20 cellular contexts compared by ENCODE assay signal in genomic region chr12:19517583-19517982, GRCh38.
DNase-seq lines count a peak whose midpoint lies in the region; ATAC-seq, FAIRE-seq and TF ChIP-seq lines count a peak whose summit lies in the region.
"Had no signal": no experiment of that assay in that cellular context is flagged by ENCODE, and none has a peak within 500 bp of the region (broad histone marks: within the 10 kb centered on the region; RNA-seq: fewer than 3 reads in every experiment).

No MANE protein-coding gene starts in this region.

- H4K20me1 ChIP-seq in GM23338 (replicated peaks; ENCODE audit: insufficient read depth) = no peaks in the 10 kb centered on the region

- DNase-seq in A549 (ENCODE audit: low read depth in 1 of 2, low spot score in 1 of 2) (no peak), GM23338 (ENCODE audit: low spot score) (no peak), choroid plexus epithelial cell (ENCODE audit: low read depth) (peak; percentile 17), RWPE1 (ENCODE audit: low spot score) (no peak), NCI-H524 (lab: John Stamatoyannopoulos, UW) (no peak)
- DNase-seq in naive thymus-derived CD4-positive, alpha-beta T cell = no peak
- no peak for DNase-seq in activated naive CD4-positive, alpha-beta T cell (lab: John Stamatoyannopoulos, UW)
- DNase-seq: CD4-positive, CD25-positive, alpha-beta regulatory T cell; GDM1; KBM-7; NCI-H1092 treated with DMSO at 0.1 percent for 48 hours; NCI-H2029; NCI-H2227 treated with DMSO at 0.1 percent for 48 hours; NCI-H510A; NCI-H748 treated with DMSO at 0.1 percent for 48 hours had no signal

- no peak for TF ChIP-seq EP300 in A549 (IDR thresholded peaks at IDR 0.05)

- H3K9me3 Mint-ChIP-seq in GM23338 = no peaks in the 10 kb centered on the region
- H3K9me3 Mint-ChIP-seq in naive thymus-derived CD4-positive, alpha-beta T cell = no peaks in the 10 kb centered on the region
- H3K9me3 Mint-ChIP-seq: CD4-positive, CD25-positive, alpha-beta regulatory T cell had no signal

- no peaks in the 10 kb centered on the region for H3K9me2 ChIP-seq in GM23338 (ENCODE audit: insufficient read depth)

- ATAC-seq in A549 (no peak), GM23338 (no peak), GM21390 (IDR thresholded peaks at IDR 0.05; ENCODE audit: unreplicated experiment) (no peak)
- ATAC-seq in naive thymus-derived CD4-positive, alpha-beta T cell = no peak
- ATAC-seq: HepG2, Panc1 had no signal

- no peak for TF ChIP-seq POLR2A in A549 (IDR thresholded peaks at IDR 0.05; ENCODE audit: low read length)

- H3K27me3 ChIP-seq in GM23338 (ENCODE audit: insufficient read depth) = no peaks in the 10 kb centered on the region
- H3K27me3 ChIP-seq in naive thymus-derived CD4-positive, alpha-beta T cell (ENCODE audit: control insufficient read depth in 2 of 2, insufficient read depth in 2 of 2, low read length in 2 of 2) = no peaks in the 10 kb centered on the region

- H3F3A ChIP-seq in GM23338 (replicated peaks; ENCODE audit: low read depth) = 0 out of 2 replicates have a peak, but pooled peaks cover 2% of the 10 kb centered on the region

- H3K27me3 Mint-ChIP-seq in GM23338 (ENCODE audit: insufficient read depth, low read depth, poor library complexity) = peaks cover 5% of the 10 kb centered on the region
- no peaks in the 10 kb centered on the region for H3K27me3 Mint-ChIP-seq in naive thymus-derived CD4-positive, alpha-beta T cell
- H3K27me3 Mint-ChIP-seq: CD4-positive, CD25-positive, alpha-beta regulatory T cell had no signal

- WGBS in A549 (ENCODE audit: missing lambda C conversion rate) = 80% methylated on average over 1 of the region's 1 CpG

- TF ChIP-seq CTCF in A549 (IDR thresholded peaks at IDR 0.05) = no peak
- TF ChIP-seq CTCF in GM23338 (conservative IDR thresholded peaks at IDR 0.05; ENCODE audit: low read depth in 2 of 2) = no peak
- TF ChIP-seq CTCF in choroid plexus epithelial cell (conservative IDR thresholded peaks at IDR 0.05; ENCODE audit: low read depth, low read length) = no peak
- TF ChIP-seq CTCF in RWPE1 (conservative IDR thresholded peaks at IDR 0.05; ENCODE audit: low read depth) = no peak

- peaks cover 54% of the 10 kb centered on the region for H3K4me1 ChIP-seq in A549
- peaks cover 34% of the 10 kb centered on the region for H3K4me1 ChIP-seq in GM23338 (ENCODE audit: insufficient read depth)
- no peaks in the 10 kb centered on the region for H3K4me1 ChIP-seq in naive thymus-derived CD4-positive, alpha-beta T cell (ENCODE audit: control insufficient read depth in 2 of 2, insufficient read depth in 2 of 2, low read length in 2 of 2)
- H3K4me1 ChIP-seq: HAP-1 had no signal

- POLR2A ChIA-PET in A549 (lab: Yijun Ruan, JAX) = no interaction called here
- POLR2A ChIA-PET in naive thymus-derived CD4-positive, alpha-beta T cell (lab: Charles Lee) = no interaction called here
- POLR2A ChIA-PET in RWPE1 (lab: Yijun Ruan, JAX; ENCODE audit: low non-redundant PET) = no interaction called here

- H3K9me3 ChIP-seq in A549 = no peaks in the 10 kb centered on the region
- no peaks in the 10 kb centered on the region for H3K9me3 ChIP-seq in naive thymus-derived CD4-positive, alpha-beta T cell (ENCODE audit: control insufficient read depth in 2 of 3, low read length in 3 of 3)
- H3K9me3 ChIP-seq: HAP-1 had no signal

- H3K4me3 Mint-ChIP-seq in GM23338 = no peak overlapping the region
- no peak overlapping the region for H3K4me3 Mint-ChIP-seq in naive thymus-derived CD4-positive, alpha-beta T cell
- H3K4me3 Mint-ChIP-seq: CD4-positive, CD25-positive, alpha-beta regulatory T cell had no signal

- TF ChIP-seq RAD21 in A549 (conservative IDR thresholded peaks at IDR 0.05 in 1 of 2, IDR thresholded peaks at IDR 0.05 in 1 of 2) = no peak

- H3K36me3 Mint-ChIP-seq in GM23338 (ENCODE audit: low read depth) = peaks cover 40% of the 10 kb centered on the region
- H3K36me3 Mint-ChIP-seq in naive thymus-derived CD4-positive, alpha-beta T cell = peaks cover 0 to 29% (median 14%) of the 10 kb centered on the region in 5 donors

- H3K27ac Mint-ChIP-seq in GM23338 = no peak overlapping the region
- peak overlapping the region in 6 of 9 donors; percentile 7 to 89 (median 52) for H3K27ac Mint-ChIP-seq in naive thymus-derived CD4-positive, alpha-beta T cell

- H3K4me2 ChIP-seq in A549 (peak overlapping the region; percentile 40), GM23338 (no peak overlapping the region)

- peaks cover 32% of the 10 kb centered on the region for H3K4me1 Mint-ChIP-seq in GM23338
- peaks cover 0 to 7% (median 2%) of the 10 kb centered on the region in 7 donors for H3K4me1 Mint-ChIP-seq in naive thymus-derived CD4-positive, alpha-beta T cell

- no peaks in the 10 kb centered on the region; the same call in 1 of the 2 replicates for H3K36me3 ChIP-seq in GM23338 (ENCODE audit: insufficient read depth)
- peaks cover 7 to 17% (median 8%) of the 10 kb centered on the region in 3 experiments for H3K36me3 ChIP-seq in naive thymus-derived CD4-positive, alpha-beta T cell (ENCODE audit: control insufficient read depth in 2 of 3, insufficient read depth in 3 of 3, low read length in 3 of 3)

- intact Hi-C loops in naive thymus-derived CD4-positive, alpha-beta T cell (cut with micrococcal nuclease) = no loop called here

- 0 out of 6 replicates have a peak overlapping the region, but pooled peaks of 1 of the 2 experiments have one; percentile 28 for H3K27ac ChIP-seq in A549
- H3K27ac ChIP-seq in GM23338 (ENCODE audit: low read depth) = peak overlapping the region; percentile 46; the same call in 1 of the 2 replicates
- H3K27ac ChIP-seq in naive thymus-derived CD4-positive, alpha-beta T cell (ENCODE audit: low read depth, low read length) = no peak overlapping the region
- no peak overlapping the region for H3K27ac ChIP-seq in RWPE1
- H3K27ac ChIP-seq: HL-60 had no signal

- H3K4me3 ChIP-seq in A549 = no peak overlapping the region
- no peak overlapping the region for H3K4me3 ChIP-seq in GM23338
- H3K4me3 ChIP-seq in choroid plexus epithelial cell (ENCODE audit: low read depth, low read length) = no peak overlapping the region
- no peak overlapping the region for H3K4me3 ChIP-seq in naive thymus-derived CD4-positive, alpha-beta T cell (ENCODE audit: low read length)
- H3K4me3 ChIP-seq: HAP-1 had no signal

- CTCF ChIA-PET in A549 (lab: Yijun Ruan, JAX) (no interaction called here), RWPE1 (lab: Yijun Ruan, JAX) (interaction anchor here (0.6 kb wide), 1 partner anchor 13 kb away, joined by 3 read pairs; no protein-coding TSS in a partner anchor)
- CTCF ChIA-PET in naive thymus-derived CD4-positive, alpha-beta T cell (lab: Charles Lee) = no interaction called here

- peaks cover 16% of the 10 kb centered on the region for H3K79me2 ChIP-seq in GM23338 (replicated peaks; ENCODE audit: insufficient read depth)

- no peak overlapping the region for H2AFZ ChIP-seq in GM23338

- FAIRE-seq in A549 (lab: Jason Lieb, UNC) = no peak
- FAIRE-seq: HepG2 had no signal

TF ChIP-seq in A549, 52 proteins besides CTCF, POLR2A, EP300 and RAD21 (continues in another document):
- TF ChIP-seq USF2 (IDR thresholded peaks at IDR 0.05) = no peak
- no peak for TF ChIP-seq RARB (CRISPR knock-in tag; IDR thresholded peaks at IDR 0.05)
- no peak for TF ChIP-seq CBX2 (IDR thresholded peaks at IDR 0.05; ENCODE audit: borderline replicate concordance, low read depth)
- TF ChIP-seq HMGXB4 (CRISPR knock-in tag; IDR thresholded peaks at IDR 0.05; ENCODE audit: borderline replicate concordance) = no peak

TF ChIP-seq in GM23338, 12 proteins besides CTCF, POLR2A, EP300 and RAD21 (continues in another document):
- TF ChIP-seq ZNF331 (CRISPR knock-in tag; IDR thresholded peaks at IDR 0.05; ENCODE audit: low read depth) = no peak
- no peak for TF ChIP-seq NANOG (IDR thresholded peaks at IDR 0.05; ENCODE audit: borderline replicate concordance)
